9 cellular contexts compared by ENCODE assay signal in the genomic region with DNA sequence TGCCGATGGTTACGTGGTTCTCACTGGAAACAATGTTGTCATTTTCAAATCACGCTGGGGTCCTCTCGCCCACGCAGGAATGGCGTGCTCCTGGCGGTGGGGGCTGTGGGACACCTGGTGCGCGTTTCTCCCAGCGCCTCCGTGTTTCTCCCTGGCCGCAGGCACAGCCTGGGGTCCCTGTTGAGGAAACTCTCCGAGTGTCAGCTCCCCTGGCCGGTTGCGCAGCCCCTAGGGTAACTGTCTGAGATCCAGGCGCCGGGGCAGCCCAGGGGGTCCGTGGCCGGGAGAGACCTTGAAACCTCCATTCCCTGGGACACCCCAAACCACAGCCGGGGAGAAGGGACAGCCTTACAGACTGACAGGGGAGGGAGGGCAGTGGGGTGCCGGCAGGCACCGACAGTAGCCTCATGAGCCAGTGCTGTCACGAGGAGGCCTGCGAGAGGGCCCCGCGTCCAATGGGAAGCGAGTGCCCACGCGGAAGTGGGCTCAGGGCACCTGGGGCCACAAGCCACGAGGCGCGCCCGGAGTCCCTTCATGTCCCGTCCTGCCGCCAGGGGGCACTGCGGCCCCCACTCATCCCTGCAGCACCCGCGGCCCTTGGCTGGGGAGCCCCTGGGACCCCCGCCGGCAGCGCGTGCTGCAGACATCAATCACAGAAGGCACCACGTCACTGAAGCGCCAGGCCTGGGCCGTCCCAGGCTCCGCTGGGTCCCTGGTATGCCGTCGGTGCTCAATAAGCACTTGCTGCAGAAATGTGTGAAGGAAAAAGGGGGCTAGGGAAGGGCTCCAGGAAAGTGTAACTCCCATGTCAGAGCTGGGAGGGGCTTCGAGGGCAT. TPM values are rescaled to one million over a fixed set of nuclear protein-coding genes. Genes with fewer than 3 reads are reported as not detected.
DNase-seq lines count a peak whose midpoint lies in the region; ATAC-seq and TF ChIP-seq lines count a peak whose summit lies in the region.
"Had no signal": no experiment of that assay in that cellular context is flagged by ENCODE, and none has a peak within 500 bp of the region (broad histone marks: within the 10 kb centered on the region; RNA-seq: fewer than 3 reads in every experiment).

No MANE protein-coding gene starts in this region.

- no peaks in the 10 kb centered on the region for H3K36me3 Mint-ChIP-seq in activated CD4-positive, alpha-beta T cell treated with anti-CD3 and anti-CD28 coated beads for 36 hours (ENCODE audit: low read depth)
- no peaks in the 10 kb centered on the region for H3K36me3 Mint-ChIP-seq in mesothelial cell of epicardium

- peak overlapping the region; percentile 42; the same call in 1 of the 2 replicates for H2AFZ ChIP-seq in Karpas-422 (ENCODE audit: low read length)

- peaks cover 10% of the 10 kb centered on the region for H3K4me1 Mint-ChIP-seq in activated CD4-positive, alpha-beta T cell treated with anti-CD3 and anti-CD28 coated beads for 36 hours
- H3K4me1 Mint-ChIP-seq in mesothelial cell of epicardium = peaks cover 12% of the 10 kb centered on the region

- H4K20me1 ChIP-seq in Karpas-422 (ENCODE audit: insufficient read depth, low read depth, low read length) = no peaks in the 10 kb centered on the region

- H3K4me2 ChIP-seq in Karpas-422 (ENCODE audit: low read depth, low read length, poor library complexity, severe bottlenecking) = no peak overlapping the region

- intact Hi-C loops in activated CD4-positive, alpha-beta T cell treated with anti-CD3 and anti-CD28 coated beads for 36 hours (cut with DNase I, micrococcal nuclease) = no loop called here

- peak; percentile 61 for TF ChIP-seq CTCF in coronary artery (IDR thresholded peaks at IDR 0.05)
- peak; percentile 82 for TF ChIP-seq CTCF in mesothelial cell of epicardium (IDR thresholded peaks at IDR 0.05; ENCODE audit: unreplicated experiment)

- H3K27me3 Mint-ChIP-seq in activated CD4-positive, alpha-beta T cell treated with anti-CD3 and anti-CD28 coated beads for 36 hours = peaks cover 3% of the 10 kb centered on the region
- peaks cover 41% of the 10 kb centered on the region for H3K27me3 Mint-ChIP-seq in mesothelial cell of epicardium (ENCODE audit: low read depth)

- DNase-seq in CD1c-positive myeloid dendritic cell (ENCODE audit: extremely low spot score) (peak; percentile 74), Karpas-422 (peak; percentile 89), coronary artery (ENCODE audit: low spot score) (no peak), mesothelial cell of epicardium (ENCODE audit: low spot score in 2 of 2, unreplicated experiment in 2 of 2) (peak in 1 of 2 experiments; percentile 64), 8988T (no peak)
- peak; percentile 88 for DNase-seq in activated CD4-positive, alpha-beta T cell treated with anti-CD3 and anti-CD28 coated beads for 36 hours
- peak; percentile 45 to 57 for DNase-seq in stimulated activated CD8-positive, alpha-beta memory T cell treated with anti-CD3 and anti-CD28 coated beads, Interleukin-7, amount 100 ng/mL, for 48 hours (ENCODE audit: extremely low read depth in 1 of 2, low read depth in 1 of 2)

- H3K9me2 ChIP-seq in Karpas-422 (replicated peaks; ENCODE audit: insufficient read depth, low read length) = no peaks in the 10 kb centered on the region

- POLR2A ChIA-PET in activated CD4-positive, alpha-beta T cell treated with anti-CD3 and anti-CD28 coated beads for 36 hours (lab: Charles Lee) = no interaction called here

- CTCF ChIA-PET in activated CD4-positive, alpha-beta T cell treated with anti-CD3 and anti-CD28 coated beads for 36 hours (lab: Charles Lee) = interaction anchor here (0.6 to 0.7 kb wide), 3 partner anchors 54 to 277 kb away, joined by 3 read pairs; no protein-coding TSS in a partner anchor

- H3K4me3 Mint-ChIP-seq in activated CD4-positive, alpha-beta T cell treated with anti-CD3 and anti-CD28 coated beads for 36 hours = no peak overlapping the region
- peak overlapping the region; percentile 24 for H3K4me3 Mint-ChIP-seq in mesothelial cell of epicardium

- no peaks in the 10 kb centered on the region for H3K27me3 ChIP-seq in Karpas-422 (ENCODE audit: low read length)

- peak; percentile 49 for ATAC-seq in activated CD4-positive, alpha-beta T cell treated with anti-CD3 and anti-CD28 coated beads for 36 hours
- ATAC-seq in GM18517 (IDR thresholded peaks at IDR 0.05; ENCODE audit: unreplicated experiment) = no peak

- no peaks in the 10 kb centered on the region for H3K9me3 ChIP-seq in Karpas-422 (ENCODE audit: low read length)

- H3K27ac Mint-ChIP-seq in activated CD4-positive, alpha-beta T cell treated with anti-CD3 and anti-CD28 coated beads for 36 hours = no peak overlapping the region
- H3K27ac Mint-ChIP-seq in mesothelial cell of epicardium = no peak overlapping the region

- no peaks in the 10 kb centered on the region for H3K9me3 Mint-ChIP-seq in activated CD4-positive, alpha-beta T cell treated with anti-CD3 and anti-CD28 coated beads for 36 hours (ENCODE audit: low read depth)
- no peaks in the 10 kb centered on the region for H3K9me3 Mint-ChIP-seq in mesothelial cell of epicardium

- H3K4me3 ChIP-seq in Karpas-422 (ENCODE audit: low read length) (no peak overlapping the region), coronary artery (peak overlapping the region; percentile 42)

- no peaks in the 10 kb centered on the region for H3K79me2 ChIP-seq in Karpas-422 (ENCODE audit: low read length)

- H3K9ac ChIP-seq in Karpas-422 (ENCODE audit: low read length) = 0 out of 2 replicates have a peak overlapping the region, but pooled peaks have one; percentile 27

- H3K36me3 ChIP-seq in Karpas-422 (ENCODE audit: insufficient read depth, low read length) = no peaks in the 10 kb centered on the region

- H3K27ac ChIP-seq in Karpas-422 (ENCODE audit: low read length) (no peak overlapping the region), coronary artery (no peak overlapping the region)

- H3K4me1 ChIP-seq in Karpas-422 (ENCODE audit: low read length) = peaks cover 7% of the 10 kb centered on the region

RNA-seq across cellular contexts. Expression of a gene that starts 9.5 kb away (rescaled TPM):
- 0.94 and 2.6 TPM in 2 replicates for total RNA-seq in Karpas-422 (2014; rRNA removed; shearing (Covaris generic); ENCODE audit: low replicate concordance)
- 1 to 10 TPM; 2.5 to 3.8 TPM for total RNA-seq in activated CD4-positive, alpha-beta T cell treated with anti-CD3 and anti-CD28 coated beads for 36 hours
- 4.0 to 4.6 TPM (median 4.3 TPM) in 3 replicates for total RNA-seq in mesothelial cell of epicardium

RNA-seq across cellular contexts. Expression of a gene that starts 12.3 kb away (rescaled TPM):
- total RNA-seq in Karpas-422 (2014; rRNA removed; shearing (Covaris generic); ENCODE audit: low replicate concordance) = 1.3 and 1.5 TPM in 2 replicates
- total RNA-seq in activated CD4-positive, alpha-beta T cell treated with anti-CD3 and anti-CD28 coated beads for 36 hours = 1 to 10 TPM; 2.1 to 2.7 TPM
- 3.6 to 3.9 TPM (median 3.8 TPM) in 3 replicates for total RNA-seq in mesothelial cell of epicardium

RNA-seq across cellular contexts. Expression of a gene that starts 13.2 kb away (rescaled TPM):
- 2.0 and 5.0 TPM in 2 replicates for total RNA-seq in Karpas-422 (2014; rRNA removed; shearing (Covaris generic); ENCODE audit: low replicate concordance)
- 1 to 10 TPM; 1.8 to 3.9 TPM for total RNA-seq in activated CD4-positive, alpha-beta T cell treated with anti-CD3 and anti-CD28 coated beads for 36 hours
- 20.9 to 24.0 TPM (median 22.6 TPM) in 3 replicates for total RNA-seq in mesothelial cell of epicardium

RNA-seq across cellular contexts. Expression of a gene that starts 20.6 kb away (rescaled TPM):
- not detected in 2 replicates for total RNA-seq in Karpas-422 (2014; rRNA removed; shearing (Covaris generic); ENCODE audit: low replicate concordance)
- not detected for total RNA-seq in activated CD4-positive, alpha-beta T cell treated with anti-CD3 and anti-CD28 coated beads for 36 hours
- total RNA-seq in mesothelial cell of epicardium = 0.38 to 0.51 TPM (median 0.38 TPM) in 3 replicates
- total RNA-seq: subcutaneous adipose tissue had no signal

RNA-seq across cellular contexts. Expression of a gene that starts 24.3 kb away (rescaled TPM):
- total RNA-seq in Karpas-422 (2014; rRNA removed; shearing (Covaris generic); ENCODE audit: low replicate concordance) = 26.4 and 62.2 TPM in 2 replicates
- total RNA-seq in activated CD4-positive, alpha-beta T cell treated with anti-CD3 and anti-CD28 coated beads for 36 hours = 10 to 100 TPM; 19.9 to 26.9 TPM
- 29.4 to 34.2 TPM (median 30.0 TPM) in 3 replicates for total RNA-seq in mesothelial cell of epicardium

Comparison
In these comparisons a context has a peak if more than half of its experiments do, and no peak if none do; other contexts are left out.
1. DNase-seq: peak in CD1c-positive myeloid dendritic cell (single experiment), Karpas-422 (single experiment), activated CD4-positive, alpha-beta T cell treated with anti-CD3 and anti-CD28 coated beads for 36 hours (single experiment) and stimulated activated CD8-positive, alpha-beta memory T cell treated with anti-CD3 and anti-CD28 coated beads, Interleukin-7, amount 100 ng/mL, for 48 hours (2 of 2); none in coronary artery (single experiment) and 8988T (single experiment).